20 cellular contexts compared by ENCODE assay signal in genomic region chr3:10335190-10335738, GRCh38. TPM values are rescaled to one million over a fixed set of nuclear protein-coding genes. Genes with fewer than 3 reads are reported as not detected.
"Had no signal": no experiment of that assay in that cellular context is flagged by ENCODE, and none has a peak within 500 bp of the region (broad histone marks: within the 10 kb centered on the region; RNA-seq: fewer than 3 reads in every experiment).

No MANE protein-coding gene starts in this region.

- H3K27ac Mint-ChIP-seq: activated T-helper 2 cell treated with anti-CD3 and anti-CD28 coated beads, Interferon-gamma antibody, Interleukin-2, Interleukin-4, amounts not matched to agents 10 μg/mL and 5 μg/mL and 100 μg/mL, durations not matched to agents 14 hours and 24 hours and 36 hours; WTC11 had no signal

- H3K4me1 Mint-ChIP-seq: central memory CD8-positive, alpha-beta T cell had no signal

- FAIRE-seq: endothelial cell of umbilical vein, small intestine, TTC549 had no signal

- H3K9me3 ChIP-seq: right atrium auricular region, transverse colon had no signal

- H3K27me3 ChIP-seq: right atrium auricular region had no signal

- H3K27ac ChIP-seq: right atrium auricular region, transverse colon had no signal

- H3K4me1 ChIP-seq: right atrium auricular region, transverse colon had no signal

- DNase-seq: activated CD4-positive, alpha-beta T cell treated with anti-CD3 and anti-CD28 coated beads for 4 hours; activated naive CD4-positive, alpha-beta T cell treated with anti-CD3 and anti-CD28 coated beads, Interleukin-2, amount 50 U/mL, for 16 hours; activated T-cell treated with anti-CD3 and anti-CD28 coated beads, Interleukin-2, amount 50 U/mL, for 1 hour; cortex of kidney; effector CD8-positive, alpha-beta T cell; foreskin fibroblast; kidney glomerular epithelial cell; mesenchymal stem cell; naive thymus-derived CD8-positive, alpha-beta T cell; small intestine; stimulated activated CD4-positive, alpha-beta T cell treated with anti-CD3 and anti-CD28 coated beads, Interleukin-4, amount 100 ng/mL, for 4 hours; stimulated activated CD8-positive, alpha-beta memory T cell treated with anti-CD3 and anti-CD28 coated beads, Interleukin-4, amount 100 ng/mL, for 48 hours; stimulated activated naive CD4-positive, alpha-beta T cell treated with Interleukin-2 at 50 U/mL for 16 hours; transverse colon had no signal

- H3K4me3 ChIP-seq: right atrium auricular region, transverse colon had no signal

- H3K9me3 Mint-ChIP-seq: activated T-helper 2 cell treated with anti-CD3 and anti-CD28 coated beads, Interferon-gamma antibody, Interleukin-2, Interleukin-4, amounts not matched to agents 10 μg/mL and 5 μg/mL and 100 μg/mL, durations not matched to agents 14 hours and 24 hours and 36 hours; central memory CD8-positive, alpha-beta T cell; naive thymus-derived CD8-positive, alpha-beta T cell; WTC11 had no signal

- H3K36me3 Mint-ChIP-seq: naive thymus-derived CD8-positive, alpha-beta T cell; WTC11 had no signal

- H3K27me3 Mint-ChIP-seq: naive thymus-derived CD8-positive, alpha-beta T cell had no signal

- ATAC-seq: naive thymus-derived CD8-positive, alpha-beta T cell had no signal

- H3K36me3 ChIP-seq: right atrium auricular region, transverse colon had no signal

- H3K4me3 Mint-ChIP-seq: central memory CD8-positive, alpha-beta T cell; naive thymus-derived CD8-positive, alpha-beta T cell; WTC11 had no signal

RNA-seq across cellular contexts. Expression of gene GHRL, which starts 42.5 kb away (rescaled TPM):
- total RNA-seq: endothelial cell of umbilical vein, right atrium auricular region had no signal
- polyA plus RNA-seq: endothelial cell of umbilical vein had no signal
